In the genomic region with DNA sequence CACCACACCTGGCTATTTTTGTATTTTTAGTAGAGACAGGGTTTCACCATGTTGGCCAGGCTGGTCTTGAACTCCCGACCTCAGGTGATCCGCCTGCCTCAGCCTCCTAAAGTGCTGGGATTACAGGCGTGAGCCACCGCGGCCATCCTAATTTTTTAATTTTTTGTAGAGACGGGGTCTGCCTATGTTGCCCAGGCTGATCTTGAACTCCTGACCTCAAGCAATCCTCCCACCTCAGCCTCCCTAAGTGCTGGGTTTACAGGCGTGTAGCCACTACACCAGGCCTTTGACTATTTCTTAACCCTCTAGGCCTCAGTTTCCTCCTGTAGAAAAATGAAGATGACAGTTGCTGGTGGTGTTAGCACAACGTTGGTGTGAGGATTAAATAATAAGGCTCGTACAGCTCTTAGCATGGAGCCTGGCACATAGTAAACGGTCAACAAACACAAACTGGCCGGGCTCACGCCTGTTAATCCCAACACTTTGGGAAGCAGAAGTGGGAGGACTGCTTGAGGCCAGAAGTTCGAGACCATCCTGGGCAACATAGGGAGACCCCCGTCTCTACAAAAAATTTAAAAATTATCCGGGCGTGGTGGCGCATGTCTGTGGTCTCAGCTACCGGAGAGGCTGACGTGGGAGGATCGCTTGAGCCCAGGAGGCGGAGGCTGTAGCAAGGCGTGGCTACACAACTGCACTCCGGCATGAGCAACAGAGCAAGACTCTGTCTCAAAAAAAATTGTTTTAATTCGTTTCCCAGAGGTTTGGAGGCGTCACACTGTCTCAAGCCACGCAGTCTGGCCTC, we compare ENCODE assay signal across 8 cellular contexts. TPM values are rescaled to one million over a fixed set of nuclear protein-coding genes. Genes with fewer than 3 reads are reported as not detected.
DNase-seq lines count a peak whose midpoint lies in the region; ATAC-seq and TF ChIP-seq lines count a peak whose summit lies in the region.

No MANE protein-coding gene starts in this region.

- intact Hi-C loops in body of pancreas (cut with DNase I) (no loop called here), lower leg skin (cut with DNase I; ENCODE audit: low total_unique reads) (no loop called here)

- H3K9ac ChIP-seq in ES-I3 (ENCODE audit: low read depth, low read length) (peak overlapping the region; percentile 84; the same call in 1 of the 2 replicates), HUES6 (ENCODE audit: low read length) (peak overlapping the region; percentile 95)

- DNase-seq in body of pancreas (no peak), lower leg skin (ENCODE audit: low spot score in 2 of 2) (no peak), upper lobe of left lung (peak in 1 of 2 donors; percentile 68), NCI-H187 (lab: John Stamatoyannopoulos, UW) (no peak), kidney tubule cell (ENCODE audit: low spot score) (no peak)

- WGBS in body of pancreas, 2 donors: 25 to 29% methylated on average over 22 to 26 of the region's 26 CpGs
- 28% methylated on average over 26 of the region's 26 CpGs for WGBS in lower leg skin, 2 donors
- 31 to 33% methylated on average over 24 to 26 of the region's 26 CpGs for WGBS in upper lobe of left lung, 2 donors

- no peak for TF ChIP-seq EP300 in upper lobe of left lung (IDR thresholded peaks at IDR 0.05)

- H3K27me3 ChIP-seq in HUES6 (ENCODE audit: control insufficient read depth, insufficient read depth, low read length): no peaks in the 10 kb centered on the region
- H3K27me3 ChIP-seq in body of pancreas: no peaks in the 10 kb centered on the region
- no peaks in the 10 kb centered on the region for H3K27me3 ChIP-seq in upper lobe of left lung

- no peaks in the 10 kb centered on the region for H3K9me3 ChIP-seq in ES-I3 (ENCODE audit: control insufficient read depth, insufficient read depth, low read length)
- no peaks in the 10 kb centered on the region for H3K9me3 ChIP-seq in HUES6 (ENCODE audit: control insufficient read depth, insufficient read depth, low read depth, low read length)
- no peaks in the 10 kb centered on the region for H3K9me3 ChIP-seq in body of pancreas
- H3K9me3 ChIP-seq in upper lobe of left lung: no peaks in the 10 kb centered on the region

- TF ChIP-seq CTCF in body of pancreas (IDR thresholded peaks at IDR 0.05): peak in 1 of 7 experiments; percentile 1
- TF ChIP-seq CTCF in lower leg skin (IDR thresholded peaks at IDR 0.05): no peak
- no peak for TF ChIP-seq CTCF in upper lobe of left lung (IDR thresholded peaks at IDR 0.05)

- H3K27ac ChIP-seq in HUES6 (ENCODE audit: low read depth, low read length): no peak overlapping the region; the same call in 1 of the 2 replicates
- peak overlapping the region; percentile 89 to 97 (median 95) for H3K27ac ChIP-seq in body of pancreas
- peak overlapping the region; percentile 87 to 99 (median 98) for H3K27ac ChIP-seq in upper lobe of left lung

- ATAC-seq in GM21515 (IDR thresholded peaks at IDR 0.05; ENCODE audit: unreplicated experiment) (peak; percentile 47), body of pancreas (peak; percentile 39), upper lobe of left lung (ENCODE audit: low FRiP score in 2 of 2) (peak; percentile 74 to 77)

- TF ChIP-seq POLR2A in body of pancreas (IDR thresholded peaks at IDR 0.05) (no peak), lower leg skin (IDR thresholded peaks at IDR 0.05) (no peak), upper lobe of left lung (IDR thresholded peaks at IDR 0.05) (no peak)

- H3K4me1 ChIP-seq in ES-I3 (ENCODE audit: insufficient read depth, low read length) (0 out of 2 replicates have a peak, but pooled peaks cover 6% of the 10 kb centered on the region), HUES6 (ENCODE audit: control insufficient read depth, insufficient read depth, low read length) (0 out of 2 replicates have a peak, but pooled peaks cover 4% of the 10 kb centered on the region), body of pancreas (peaks cover 34% of the 10 kb centered on the region), upper lobe of left lung (peaks cover 19 to 38% (median 25%) of the 10 kb centered on the region in 4 donors)

- 0 out of 2 replicates have a peak, but pooled peaks cover 4% of the 10 kb centered on the region for H3K36me3 ChIP-seq in ES-I3 (ENCODE audit: insufficient read depth, low read length)
- H3K36me3 ChIP-seq in HUES6 (ENCODE audit: control insufficient read depth, insufficient read depth, low read length): peaks cover 33% of the 10 kb centered on the region
- peaks cover 9 to 10% of the 10 kb centered on the region in 2 donors for H3K36me3 ChIP-seq in body of pancreas (replicated peaks in 1 of 2; ENCODE audit: insufficient read depth in 1 of 2, low read depth in 2 of 2)
- peaks cover 10 to 20% (median 13%) of the 10 kb centered on the region in 4 donors for H3K36me3 ChIP-seq in upper lobe of left lung

- H3K4me3 ChIP-seq in HUES6 (ENCODE audit: low read depth, low read length) (peak overlapping the region; percentile 90), body of pancreas (peak overlapping the region; percentile 81 to 82), lower leg skin (ENCODE audit: low read depth, poor library complexity, severe bottlenecking) (peak overlapping the region; percentile 98), upper lobe of left lung (peak overlapping the region; percentile 90 to 100 (median 98))

RNA-seq across cellular contexts. Expression of a gene that starts 1.0 kb away (rescaled TPM):
- total RNA-seq in body of pancreas (10 to 100 TPM; 52.7 TPM), lower leg skin (100 to 1,000 TPM in 1 of 4 donors, 10 to 100 TPM in 3; 48.6 to 106 (median 77.3) TPM), upper lobe of left lung (10 to 100 TPM; 43.3 to 81.5 (median 58.9) TPM)

RNA-seq across cellular contexts. Expression of a gene that starts 1.2 kb away (rescaled TPM):
- 10 to 100 TPM in 1 of 2 donors, 1 to 10 TPM in 1; 6.9 to 15.3 TPM for total RNA-seq in body of pancreas
- total RNA-seq in lower leg skin: 10 to 100 TPM; 14.5 to 25.8 (median 18.8) TPM
- total RNA-seq in upper lobe of left lung: 10 to 100 TPM; 11.5 to 25.2 (median 17.6) TPM

RNA-seq across cellular contexts. Expression of a gene that starts 34.8 kb away (rescaled TPM):
- total RNA-seq in body of pancreas: under 1 TPM in 1 of 2 donors, not detected in 1; 0.99 TPM
- 1 to 10 TPM in 2 of 4 donors, under 1 TPM in 1, not detected in 1; 0.38 to 4.3 (median 1.9) TPM for total RNA-seq in lower leg skin
- 10 to 100 TPM in 3 of 6 donors, 1 to 10 TPM in 2, under 1 TPM in 1; 0.97 to 34.1 (median 15.4) TPM for total RNA-seq in upper lobe of left lung

RNA-seq across cellular contexts. Expression of a gene that starts 37.0 kb away (rescaled TPM):
- total RNA-seq in body of pancreas (10 to 100 TPM; 45.1 to 78.4 TPM), lower leg skin (10 to 100 TPM; 16.5 to 38.4 (median 28.8) TPM), upper lobe of left lung (100 to 1,000 TPM in 1 of 6 donors, 10 to 100 TPM in 5; 36.6 to 193 (median 52.2) TPM)

RNA-seq across cellular contexts. Expression of a gene that starts 48.7 kb away (rescaled TPM):
- total RNA-seq in body of pancreas (1 to 10 TPM in 1 of 2 donors, under 1 TPM in 1; 0.66 to 2.1 TPM), lower leg skin (10 to 100 TPM; 39.3 to 59.3 (median 50.9) TPM), upper lobe of left lung (1 to 10 TPM in 1 of 6 donors, under 1 TPM in 2, not detected in 3; 0.27 to 4.2 (median 0.60) TPM)
